Comparison of ENCODE assay signal across 13 cellular contexts in genomic region chr6:43737272-43738081, GRCh38. TPM values are rescaled to one million over a fixed set of nuclear protein-coding genes. Genes with fewer than 3 reads are reported as not detected.
DNase-seq lines count a peak whose midpoint lies in the region; ATAC-seq, FAIRE-seq and TF ChIP-seq lines count a peak whose summit lies in the region.
"Had no signal": no experiment of that assay in that cellular context is flagged by ENCODE, and none has a peak within 500 bp of the region (broad histone marks: within the 10 kb centered on the region; RNA-seq: fewer than 3 reads in every experiment).

No MANE protein-coding gene starts in this region.

- peaks cover 6% of the 10 kb centered on the region for H3K4me1 Mint-ChIP-seq in activated CD4-positive, alpha-beta T cell treated with anti-CD3 and anti-CD28 coated beads for 36 hours

- no peaks in the 10 kb centered on the region for H3K36me3 Mint-ChIP-seq in activated CD4-positive, alpha-beta T cell treated with anti-CD3 and anti-CD28 coated beads for 36 hours (ENCODE audit: low read depth)

- POLR2A ChIA-PET in HepG2 (lab: Yijun Ruan, JAX): interaction anchor here (1.5 kb wide), 1 partner anchor 32 kb away, joined by 5 read pairs; the partner anchor contains the start of gene VEGFA
- POLR2A ChIA-PET in activated CD4-positive, alpha-beta T cell treated with anti-CD3 and anti-CD28 coated beads for 36 hours (lab: Charles Lee): no interaction called here

- FAIRE-seq in HepG2 (lab: Jason Lieb, UNC): no peak

- no peak overlapping the region for H3K27ac Mint-ChIP-seq in activated CD4-positive, alpha-beta T cell treated with anti-CD3 and anti-CD28 coated beads for 36 hours

- no peak overlapping the region for H3K4me3 Mint-ChIP-seq in activated CD4-positive, alpha-beta T cell treated with anti-CD3 and anti-CD28 coated beads for 36 hours

- no peak overlapping the region for H3K4me3 ChIP-seq in coronary artery
- no peak overlapping the region; a peak in 1 of 6 replicates for H3K4me3 ChIP-seq in HepG2 (replicated peaks in 1 of 3; ENCODE audit: insufficient read depth in 1 of 3, low read depth in 2 of 3, low read length in 3 of 3)
- no peak overlapping the region for H3K4me3 ChIP-seq in upper lobe of right lung
- H3K4me3 ChIP-seq: testis had no signal

- H3K36me3 ChIP-seq in HepG2 (replicated peaks in 1 of 2; ENCODE audit: control insufficient read depth in 1 of 2, insufficient read depth in 2 of 2, low read length in 2 of 2): no peaks in the 10 kb centered on the region
- no peaks in the 10 kb centered on the region for H3K36me3 ChIP-seq in upper lobe of right lung

- 0 out of 2 replicates have a peak overlapping the region, but pooled peaks have one; percentile 7 for H3K9ac ChIP-seq in HepG2 (ENCODE audit: insufficient read depth, low read depth, low read length)

- TF ChIP-seq CTCF in coronary artery (IDR thresholded peaks at IDR 0.05): no peak
- TF ChIP-seq CTCF in HepG2 (CRISPR knock-in tag; IDR thresholded peaks at IDR 0.05): no peak
- no peak for TF ChIP-seq CTCF in upper lobe of right lung (IDR thresholded peaks at IDR 0.05)

- H3K9me3 Mint-ChIP-seq in activated CD4-positive, alpha-beta T cell treated with anti-CD3 and anti-CD28 coated beads for 36 hours (ENCODE audit: low read depth): peaks cover 1% of the 10 kb centered on the region

- H3K27ac ChIP-seq in coronary artery (no peak overlapping the region), HepG2 (ENCODE audit: extremely low read length, insufficient read depth, low read length) (no peak overlapping the region), upper lobe of right lung (no peak overlapping the region)
- H3K27ac ChIP-seq: testis had no signal

- no TSS peak for BruUV-seq in HepG2 (replicated peaks; lab: Mats Ljungman, UMichigan)

- no peak for TF ChIP-seq RAD21 in HepG2 (CRISPR knock-in tag; IDR thresholded peaks at IDR 0.05)

- H3K27me3 ChIP-seq in HepG2 (ENCODE audit: control insufficient read depth in 1 of 2, insufficient read depth in 2 of 2, low read length in 2 of 2): peaks cover 0 to 7% of the 10 kb centered on the region in 2 experiments; a peak in 1 of 5 replicates
- no peaks in the 10 kb centered on the region for H3K27me3 ChIP-seq in upper lobe of right lung
- H3K27me3 ChIP-seq: testis had no signal

- intact Hi-C loops in HepG2 (cut with micrococcal nuclease; ENCODE audit: unreplicated experiment): no loop called here
- intact Hi-C loops in upper lobe of right lung (cut with DNase I): no loop called here
- intact Hi-C loops in activated CD4-positive, alpha-beta T cell treated with anti-CD3 and anti-CD28 coated beads for 36 hours (cut with DNase I, micrococcal nuclease): no loop called here

- no peaks in the 10 kb centered on the region for H3K9me3 ChIP-seq in HepG2 (ENCODE audit: low read length)
- no peaks in the 10 kb centered on the region for H3K9me3 ChIP-seq in upper lobe of right lung
- H3K9me3 ChIP-seq: testis had no signal

- peak; percentile 44 for DNase-seq in activated CD8-positive, alpha-beta memory T cell treated with anti-CD3 and anti-CD28 coated beads, Interleukin-2, amount 50 U/mL, for 48 hours
- no peak for DNase-seq in activated CD8-positive, alpha-beta memory T cell treated with anti-CD3 and anti-CD28 coated beads for 24 hours
- DNase-seq in coronary artery (ENCODE audit: low spot score) (peak; percentile 71), HepG2 (ENCODE audit: low spot score) (no peak), upper lobe of right lung (peak; percentile 62), NCI-H2227 (lab: John Stamatoyannopoulos, UW; ENCODE audit: unreplicated experiment) (no peak)
- DNase-seq in activated CD4-positive, alpha-beta T cell treated with anti-CD3 and anti-CD28 coated beads for 36 hours: no peak
- DNase-seq: kidney glomerular epithelial cell, occipital lobe, SHP77 treated with DMSO at 0.1 percent for 48 hours, testis had no signal

- no peaks in the 10 kb centered on the region for H3K79me2 ChIP-seq in HepG2 (ENCODE audit: insufficient read depth, low read length)

- no peaks in the 10 kb centered on the region for H4K20me1 ChIP-seq in HepG2 (ENCODE audit: insufficient read depth, low read length)

- H3K27me3 Mint-ChIP-seq in activated CD4-positive, alpha-beta T cell treated with anti-CD3 and anti-CD28 coated beads for 36 hours: no peaks in the 10 kb centered on the region

- H2AFZ ChIP-seq in HepG2 (ENCODE audit: low read length): no peak overlapping the region

- in situ Hi-C loops in HepG2 (cut with HindIII; ENCODE audit: extremely low pct_ligation_motif_present, low pct_unique_long_range_greater_than_20kb): no loop called here

- H3K4me1 ChIP-seq in HepG2 (ENCODE audit: insufficient read depth, low read length) (peaks cover 95% of the 10 kb centered on the region), upper lobe of right lung (no peaks in the 10 kb centered on the region)
- H3K4me1 ChIP-seq: testis had no signal

- TF ChIP-seq POLR2A in HepG2 (IDR thresholded peaks at IDR 0.05; ENCODE audit: insufficient read depth in 1 of 2, low read depth in 2 of 2, low read length in 2 of 2): no peak

- CTCF ChIA-PET in HepG2 (lab: Yijun Ruan, JAX; ENCODE audit: low intra/inter-chr PET ratio, low total read pairs): no interaction called here
- CTCF ChIA-PET in activated CD4-positive, alpha-beta T cell treated with anti-CD3 and anti-CD28 coated beads for 36 hours (lab: Charles Lee): interaction anchor here (0.7 to 1.0 kb wide), 2 partner anchors 13 to 23 kb away, joined by 3 read pairs; no protein-coding TSS in a partner anchor

- TF ChIP-seq EP300 in HepG2 (IDR thresholded peaks at IDR 0.05; ENCODE audit: low read depth in 2 of 2, low read length in 2 of 2) (no peak), HepG2 (CRISPR knock-in tag; IDR thresholded peaks at IDR 0.05; ENCODE audit: borderline replicate concordance) (no peak)

- peak; percentile 9 for ATAC-seq in HepG2
- peak; percentile 12 for ATAC-seq in upper lobe of right lung
- ATAC-seq in GM18520 (IDR thresholded peaks at IDR 0.05; ENCODE audit: unreplicated experiment): no peak
- ATAC-seq in activated CD4-positive, alpha-beta T cell treated with anti-CD3 and anti-CD28 coated beads for 36 hours: no peak
- ATAC-seq: activated CD4-positive, CD25-positive, alpha-beta regulatory T cell treated with anti-CD3 and anti-CD28 coated beads, Interleukin-2, amount 50 U/mL, for 24 hours had no signal

- peak overlapping the region; percentile 53 for H3K4me2 ChIP-seq in HepG2 (ENCODE audit: low read depth, low read length)

- WGBS in HepG2 (ENCODE audit: low lambda C conversion rate): 28% methylated on average over 15 of the region's 15 CpGs

RNA-seq across cellular contexts. Expression of gene VEGFA, which starts 32.5 kb away (rescaled TPM):
- 34.1 and 68.1 TPM in 2 replicates for total RNA-seq in HepG2 (2016; rRNA removed; fragmentation: Illumina TruSeq; extraction: Trizol)
- 13.4 and 14.2 TPM in 2 replicates for total RNA-seq in HepG2 (2016; cell fraction: cytosol; rRNA removed; fragmentation: Illumina TruSeq; extraction: Trizol; ENCODE audit: low read depth)
- 26.8 and 72.7 TPM in 2 replicates for total RNA-seq in HepG2 (2016; cell fraction: insoluble cytoplasmic fraction; rRNA removed; fragmentation: Illumina TruSeq; extraction: Trizol)
- 33.1 and 34.4 TPM in 2 replicates for total RNA-seq in HepG2 (2016; cell fraction: membrane; rRNA removed; fragmentation: Illumina TruSeq; extraction: Trizol)
- 81.5 and 95.8 TPM in 2 replicates for total RNA-seq in HepG2 (2016; cell fraction: nucleus; rRNA removed; fragmentation: Illumina TruSeq; extraction: Trizol)
- 629 and 1,104 TPM in 2 replicates for polyA plus RNA-seq in HepG2 (2011; rRNA removed)
- polyA plus RNA-seq in HepG2 (2011; cell fraction: cytosol; rRNA removed): 292 and 298 TPM in 2 replicates
- 3,652 and 4,474 TPM in 2 replicates for polyA plus RNA-seq in HepG2 (2011; cell fraction: nucleus; rRNA removed)
- polyA plus RNA-seq in HepG2 (2012): 463 and 546 TPM in 2 replicates
- 9.2 and 10.7 TPM in 2 replicates for polyA plus RNA-seq in HepG2 (2016; cell fraction: cytosol; fragmentation: Illumina TruSeq; extraction: Trizol; ENCODE audit: low read depth)
- 34.1 and 41.6 TPM in 2 replicates for polyA plus RNA-seq in HepG2 (2016; cell fraction: insoluble cytoplasmic fraction; fragmentation: Illumina TruSeq; extraction: Trizol; ENCODE audit: low read depth)
- 24.8 and 25.3 TPM in 2 replicates for polyA plus RNA-seq in HepG2 (2016; cell fraction: membrane; fragmentation: Illumina TruSeq; extraction: Trizol; ENCODE audit: low read depth)
- 253 and 267 TPM in 2 replicates for polyA plus RNA-seq in HepG2 (2016; cell fraction: nucleus; fragmentation: Illumina TruSeq; extraction: Trizol; ENCODE audit: insufficient read depth, low read depth)
- 238 and 645 TPM in 2 replicates for polyA minus RNA-seq in HepG2 (2011; rRNA and poly(A)+ RNA removed; ENCODE audit: low replicate concordance)
- polyA minus RNA-seq in HepG2 (2011; cell fraction: cytosol; rRNA and poly(A)+ RNA removed): 122 and 136 TPM in 2 replicates
- 312 and 405 TPM in 2 replicates for polyA minus RNA-seq in HepG2 (2011; cell fraction: nucleus; rRNA and poly(A)+ RNA removed)
- total RNA-seq in upper lobe of right lung: 231 TPM
- total RNA-seq in activated CD4-positive, alpha-beta T cell treated with anti-CD3 and anti-CD28 coated beads for 36 hours: 10 to 100 TPM; 64.6 to 72.8 TPM

RNA-seq across cellular contexts. Expression of gene MRPS18A, which starts 49.9 kb away (rescaled TPM):
- 89.1 and 100 TPM in 2 replicates for total RNA-seq in HepG2 (2016; rRNA removed; fragmentation: Illumina TruSeq; extraction: Trizol)
- total RNA-seq in HepG2 (2016; cell fraction: cytosol; rRNA removed; fragmentation: Illumina TruSeq; extraction: Trizol; ENCODE audit: low read depth): 51.0 and 53.1 TPM in 2 replicates
- total RNA-seq in HepG2 (2016; cell fraction: insoluble cytoplasmic fraction; rRNA removed; fragmentation: Illumina TruSeq; extraction: Trizol): 92.0 and 115 TPM in 2 replicates
- total RNA-seq in HepG2 (2016; cell fraction: membrane; rRNA removed; fragmentation: Illumina TruSeq; extraction: Trizol): 52.2 and 52.5 TPM in 2 replicates
- 44.5 and 50.5 TPM in 2 replicates for total RNA-seq in HepG2 (2016; cell fraction: nucleus; rRNA removed; fragmentation: Illumina TruSeq; extraction: Trizol)
- 87.8 and 102 TPM in 2 replicates for polyA plus RNA-seq in HepG2 (2011; rRNA removed)
- 108 and 150 TPM in 2 replicates for polyA plus RNA-seq in HepG2 (2011; cell fraction: cytosol; rRNA removed)
- polyA plus RNA-seq in HepG2 (2011; cell fraction: nucleus; rRNA removed): 43.7 and 43.9 TPM in 2 replicates
- polyA plus RNA-seq in HepG2 (2012): 56.6 and 66.1 TPM in 2 replicates
- 59.0 and 63.6 TPM in 2 replicates for polyA plus RNA-seq in HepG2 (2016; cell fraction: cytosol; fragmentation: Illumina TruSeq; extraction: Trizol; ENCODE audit: low read depth)
- polyA plus RNA-seq in HepG2 (2016; cell fraction: insoluble cytoplasmic fraction; fragmentation: Illumina TruSeq; extraction: Trizol; ENCODE audit: low read depth): 121 and 138 TPM in 2 replicates
- 49.5 and 50.7 TPM in 2 replicates for polyA plus RNA-seq in HepG2 (2016; cell fraction: membrane; fragmentation: Illumina TruSeq; extraction: Trizol; ENCODE audit: low read depth)
- polyA plus RNA-seq in HepG2 (2016; cell fraction: nucleus; fragmentation: Illumina TruSeq; extraction: Trizol; ENCODE audit: insufficient read depth, low read depth): 49.3 and 56.1 TPM in 2 replicates
- polyA minus RNA-seq in HepG2 (2011; rRNA and poly(A)+ RNA removed; ENCODE audit: low replicate concordance): 146 and 147 TPM in 2 replicates
- polyA minus RNA-seq in HepG2 (2011; cell fraction: cytosol; rRNA and poly(A)+ RNA removed): 32.4 and 35.6 TPM in 2 replicates
- polyA minus RNA-seq in HepG2 (2011; cell fraction: nucleus; rRNA and poly(A)+ RNA removed): 65.1 and 66.4 TPM in 2 replicates
- total RNA-seq in upper lobe of right lung: 28.1 TPM
- total RNA-seq in activated CD4-positive, alpha-beta T cell treated with anti-CD3 and anti-CD28 coated beads for 36 hours: 10 to 100 TPM; 54.0 to 68.7 TPM

Comparison
In these comparisons a context has a peak if more than half of its experiments do, and no peak if none do; other contexts are left out.
1. DNase-seq: peak in activated CD8-positive, alpha-beta memory T cell treated with anti-CD3 and anti-CD28 coated beads, Interleukin-2, amount 50 U/mL, for 48 hours (single experiment), coronary artery (single experiment) and upper lobe of right lung (single experiment); none in activated CD8-positive, alpha-beta memory T cell treated with anti-CD3 and anti-CD28 coated beads for 24 hours (single experiment), HepG2 (single experiment), activated CD4-positive, alpha-beta T cell treated with anti-CD3 and anti-CD28 coated beads for 36 hours (single experiment) and NCI-H2227 (single experiment).
2. ATAC-seq: peak in HepG2 (single experiment) and upper lobe of right lung (single experiment); none in GM18520 (single experiment) and activated CD4-positive, alpha-beta T cell treated with anti-CD3 and anti-CD28 coated beads for 36 hours (single experiment).